ENCODE assay signal across 18 cellular contexts in the genomic region with DNA sequence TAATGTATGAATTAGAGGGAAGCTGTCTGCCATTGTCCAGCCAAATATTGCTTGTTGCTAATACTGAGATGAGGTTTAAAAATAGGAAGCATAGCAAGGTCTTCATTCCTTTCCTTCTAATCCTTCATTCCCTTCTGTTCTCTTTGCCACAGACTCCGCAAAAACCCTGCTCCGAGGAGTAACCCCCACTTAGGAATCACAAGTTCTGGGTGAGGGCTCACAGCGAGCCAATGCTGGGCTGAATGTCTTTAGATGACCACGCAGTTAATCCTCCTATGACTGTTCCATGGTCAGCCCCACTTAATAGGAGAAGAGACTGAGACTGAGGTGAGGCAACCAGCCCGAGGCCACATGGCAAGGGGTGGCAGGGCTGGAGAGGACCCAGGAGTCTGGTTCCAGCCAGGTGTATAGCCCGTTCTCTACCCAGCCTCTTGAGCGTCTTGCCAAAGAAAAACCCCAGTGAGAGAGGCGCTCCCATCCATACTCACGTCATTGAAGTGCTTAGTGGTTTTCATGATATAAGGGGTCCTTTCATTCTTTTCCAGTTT. TPM values are rescaled to one million over a fixed set of nuclear protein-coding genes. Genes with fewer than 3 reads are reported as not detected.
DNase-seq lines count a peak whose midpoint lies in the region; ATAC-seq and TF ChIP-seq lines count a peak whose summit lies in the region.
"Had no signal": no experiment of that assay in that cellular context is flagged by ENCODE, and none has a peak within 500 bp of the region (broad histone marks: within the 10 kb centered on the region; RNA-seq: fewer than 3 reads in every experiment).

No MANE protein-coding gene starts in this region.

- H3K9me3 ChIP-seq in BLaER1 treated with 17β-estradiol and CSF1 and Interleukin-3, amounts not matched to agents 10 nM and 100 nM (replicated peaks in 1 of 11), result no peaks in the 10 kb centered on the region
- H3K9me3 ChIP-seq in body of pancreas, result no peaks in the 10 kb centered on the region
- no peaks in the 10 kb centered on the region for H3K9me3 ChIP-seq in lung (ENCODE audit: control insufficient read depth in 2 of 2, insufficient read depth in 1 of 2, low read length in 1 of 2)
- no peaks in the 10 kb centered on the region for H3K9me3 ChIP-seq in smooth muscle cell (replicated peaks; ENCODE audit: low read depth)
- H3K9me3 ChIP-seq: HAP-1 had no signal

- TF ChIP-seq POLR2A in body of pancreas (IDR thresholded peaks at IDR 0.05), result no peak

- H3K4me1 ChIP-seq in BLaER1 treated with 17β-estradiol and CSF1 and Interleukin-3, amounts not matched to agents 10 nM and 100 nM, result peaks cover 45 to 95% (median 56%) of the 10 kb centered on the region in 10 experiments
- peaks cover 11% of the 10 kb centered on the region for H3K4me1 ChIP-seq in body of pancreas
- H3K4me1 ChIP-seq in lung (ENCODE audit: control insufficient read depth in 2 of 2, insufficient read depth in 2 of 2, low read length in 2 of 2), result peaks cover 0 to 24% of the 10 kb centered on the region in 2 donors
- H3K4me1 ChIP-seq in smooth muscle cell (ENCODE audit: low read depth), result no peaks in the 10 kb centered on the region
- H3K4me1 ChIP-seq: HAP-1 had no signal

- H3F3A ChIP-seq in smooth muscle cell (ENCODE audit: low read depth), result peaks cover 10% of the 10 kb centered on the region

- H3K4me3 ChIP-seq in BLaER1 treated with 17β-estradiol and CSF1 and Interleukin-3, amounts not matched to agents 10 nM and 100 nM, result no peak overlapping the region
- H3K4me3 ChIP-seq in body of pancreas (no peak overlapping the region), lung (no peak overlapping the region), smooth muscle cell (no peak overlapping the region), dorsolateral prefrontal cortex (no peak overlapping the region)
- H3K4me3 ChIP-seq: HAP-1 had no signal

- WGBS in body of pancreas, 2 donors, result 77 to 94% methylated on average over 8 to 9 of the region's 9 CpGs
- WGBS in lung, 2 donors, result 81 to 87% methylated on average over 9 of the region's 9 CpGs
- 68% methylated on average over 9 of the region's 9 CpGs for WGBS in smooth muscle cell (ENCODE audit: low lambda C conversion rate)

- no peaks in the 10 kb centered on the region for H3K27me3 ChIP-seq in BLaER1 treated with 17β-estradiol and CSF1 and Interleukin-3, amounts not matched to agents 10 nM and 100 nM
- H3K27me3 ChIP-seq in body of pancreas (no peaks in the 10 kb centered on the region), lung (ENCODE audit: control insufficient read depth, insufficient read depth) (no peaks in the 10 kb centered on the region), smooth muscle cell (ENCODE audit: low read depth) (no peaks in the 10 kb centered on the region), dorsolateral prefrontal cortex (no peaks in the 10 kb centered on the region)

- no peak overlapping the region for H2AFZ ChIP-seq in smooth muscle cell (ENCODE audit: low read depth)

- H3K27ac ChIP-seq in BLaER1 treated with 17β-estradiol and CSF1 and Interleukin-3, amounts not matched to agents 10 nM and 100 nM, result peak overlapping the region in 6 of 11 experiments; percentile 69 to 90 (median 85); a peak in 10 of 22 replicates
- H3K27ac ChIP-seq in body of pancreas (peak overlapping the region in 3 of 4 donors; percentile 13 to 81 (median 79)), lung (ENCODE audit: low read depth in 1 of 2, low read length in 1 of 2) (peak overlapping the region in 1 of 2 donors; percentile 26), smooth muscle cell (ENCODE audit: low read depth) (peak overlapping the region; percentile 80), dorsolateral prefrontal cortex (peak overlapping the region in 1 of 59 donors; percentile 37)

- no peaks in the 10 kb centered on the region for H4K20me1 ChIP-seq in BLaER1 treated with 17β-estradiol and CSF1 and Interleukin-3, amounts not matched to agents 10 nM and 100 nM
- no peaks in the 10 kb centered on the region for H4K20me1 ChIP-seq in smooth muscle cell (ENCODE audit: low read depth)

- H3K36me3 ChIP-seq in BLaER1 treated with 17β-estradiol and CSF1 and Interleukin-3, amounts not matched to agents 10 nM and 100 nM, result no peaks in the 10 kb centered on the region
- H3K36me3 ChIP-seq in body of pancreas (replicated peaks in 1 of 2; ENCODE audit: insufficient read depth in 1 of 2, low read depth in 2 of 2) (no peaks in the 10 kb centered on the region), lung (ENCODE audit: control insufficient read depth in 2 of 2, insufficient read depth in 2 of 2, low read length in 2 of 2) (no peaks in the 10 kb centered on the region), smooth muscle cell (ENCODE audit: low read depth) (no peaks in the 10 kb centered on the region)
- H3K36me3 ChIP-seq: HAP-1 had no signal

- H3K9ac ChIP-seq in BLaER1 treated with 17β-estradiol and CSF1 and Interleukin-3, amounts not matched to agents 10 nM and 100 nM, result peak overlapping the region in 2 of 11 experiments; percentile 68 to 74; a peak in 4 of 22 replicates
- peak overlapping the region; percentile 37 for H3K9ac ChIP-seq in smooth muscle cell (ENCODE audit: low read depth)

- ATAC-seq in body of pancreas, result no peak
- no peak for ATAC-seq in lung (ENCODE audit: insufficient read depth, low FRiP score)
- no peak for ATAC-seq in Right ventricle myocardium inferior
- ATAC-seq in GM21619 (IDR thresholded peaks at IDR 0.05; ENCODE audit: unreplicated experiment), result no peak
- ATAC-seq: activated CD8-positive, alpha-beta T cell treated with anti-CD3 and anti-CD28 coated beads for 36 hours; stimulated activated effector memory CD8-positive, alpha-beta T cell treated with anti-CD3 and anti-CD28 coated beads, Interleukin-12 subunit alpha, Interleukin-12 subunit beta, amount 100 ng/mL, for 72 hours had no signal

- H3K79me2 ChIP-seq in smooth muscle cell (ENCODE audit: low read depth), result no peaks in the 10 kb centered on the region

- TF ChIP-seq CTCF in body of pancreas (IDR thresholded peaks at IDR 0.05), result no peak
- TF ChIP-seq CTCF in lung (IDR thresholded peaks at IDR 0.05; ENCODE audit: control extremely low read depth, extremely low read depth), result no peak
- TF ChIP-seq CTCF in smooth muscle cell (IDR thresholded peaks at IDR 0.05; ENCODE audit: borderline replicate concordance, insufficient read depth, poor library complexity, severe bottlenecking), result no peak
- TF ChIP-seq CTCF in dorsolateral prefrontal cortex (IDR thresholded peaks at IDR 0.05 in 54 of 56, conservative IDR thresholded peaks at IDR 0.05 in 2 of 56; ENCODE audit: low read depth in 1 of 56, partially characterized antibody in 56 of 56), result no peak

- H3K4me2 ChIP-seq in BLaER1 treated with 17β-estradiol and CSF1 and Interleukin-3, amounts not matched to agents 10 nM and 100 nM, result peak overlapping the region in 6 of 11 experiments; percentile 53 to 94 (median 88); a peak in 10 of 22 replicates
- H3K4me2 ChIP-seq in smooth muscle cell, result peak overlapping the region; percentile 57

- intact Hi-C loops in body of pancreas (cut with DNase I) (no loop called here), Right ventricle myocardium inferior (cut with DNase I) (no loop called here), dorsolateral prefrontal cortex (cut with DNase I) (no loop called here)

- DNase-seq in body of pancreas (no peak), lung (ENCODE audit: low spot score) (peak; percentile 70), smooth muscle cell (lab: John Stamatoyannopoulos, UW; ENCODE audit: unreplicated experiment) (no peak), Right ventricle myocardium inferior (ENCODE audit: missing footprints) (no peak), dorsolateral prefrontal cortex (no peak)
- DNase-seq in activated naive CD4-positive, alpha-beta T cell treated with anti-CD3 and anti-CD28 coated beads, Interleukin-2, amount 50 U/mL, for 16 hours, result no peak
- DNase-seq: activated CD8-positive, alpha-beta T cell treated with anti-CD3 and anti-CD28 coated beads for 36 hours; activated naive CD4-positive, alpha-beta T cell treated with Interleukin-2 at 50 U/mL for 16 hours; activated T-cell treated with anti-CD3 and anti-CD28 coated beads, Interleukin-2, amount 50 U/mL, for 1 hour; DMS53; mesendoderm; NCI-H146; NCI-H69; SIG-M5 had no signal

RNA-seq across cellular contexts. Expression of a gene that starts 44.9 kb away (rescaled TPM):
- total RNA-seq in body of pancreas (100 to 1,000 TPM; 107 to 145 TPM), lung (1,000 to 10,000 TPM in 1 of 2 donors, 100 to 1,000 TPM in 1; 962 to 1,456 TPM), smooth muscle cell (24.7 and 38.5 TPM in 2 replicates), Right ventricle myocardium inferior (67.8 TPM), dorsolateral prefrontal cortex (100 to 1,000 TPM in 19 of 120 experiments, 10 to 100 TPM in 101; 37.9 to 182 (median 75.8) TPM)
- polyA plus RNA-seq in lung (1,000 to 10,000 TPM in 1 of 2 donors, 100 to 1,000 TPM in 1; 821 to 1,902 TPM), smooth muscle cell (19.0 and 23.4 TPM in 2 replicates)

Comparison
In these comparisons a context has a peak if more than half of its experiments do, and no peak if none do; other contexts are left out.
1. RNA of a gene that starts 44.9 kb away (total RNA-seq): 962 to 1,456 TPM in lung; 107 to 145 TPM in body of pancreas, 37.9 to 182 TPM in dorsolateral prefrontal cortex, 67.8 TPM in Right ventricle myocardium inferior (single experiment) and 24.7 to 38.5 TPM in smooth muscle cell; every median in the first group is over 4 times any median in the second.